ENCODE assay signal across 1 cellular context in the genomic region with DNA sequence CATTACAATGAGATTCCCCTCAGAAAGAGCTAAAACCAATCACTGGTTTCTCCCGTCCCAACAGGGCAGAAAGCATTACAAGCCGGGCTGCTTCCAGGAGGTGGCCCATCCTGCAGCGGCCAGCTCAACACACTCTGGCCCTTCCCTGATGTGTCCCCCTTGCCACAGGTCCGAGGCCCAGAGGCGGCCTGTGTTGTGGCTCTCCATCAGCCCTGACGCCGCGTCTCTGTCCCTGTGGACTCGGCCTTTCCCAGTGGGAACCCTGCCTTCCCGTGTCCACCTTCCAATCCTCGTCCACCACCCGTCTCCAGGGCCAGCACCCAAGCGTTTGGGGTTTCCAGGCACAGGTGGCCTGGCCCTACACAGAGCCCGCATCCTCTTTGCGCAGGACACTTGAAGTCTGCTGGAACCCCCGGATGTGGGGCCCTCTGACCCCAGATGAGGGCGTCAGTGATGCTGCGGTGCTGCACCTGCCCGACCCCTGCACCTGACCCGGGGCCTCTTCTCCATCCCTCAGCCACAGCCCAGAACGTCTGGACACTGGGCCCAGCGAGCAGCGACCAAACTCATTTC.
TF ChIP-seq lines count a peak whose summit lies in the region.

No MANE protein-coding gene starts in this region.

TF ChIP-seq in HepG2, 621 proteins besides CTCF, POLR2A, EP300 and RAD21:
- TF ChIP-seq HOMEZ (CRISPR knock-in tag; IDR thresholded peaks at IDR 0.05; ENCODE audit: low read depth) (no peak), AHDC1 (CRISPR knock-in tag; IDR thresholded peaks at IDR 0.05; ENCODE audit: borderline replicate concordance) (no peak), ZNF607 (CRISPR knock-in tag; IDR thresholded peaks at IDR 0.05; ENCODE audit: borderline replicate concordance) (no peak), ETS1 (CRISPR knock-in tag; IDR thresholded peaks at IDR 0.05) (no peak), ETV6 (CRISPR knock-in tag; conservative IDR thresholded peaks at IDR 0.05) (no peak), AGO1 (IDR thresholded peaks at IDR 0.05; ENCODE audit: low read depth, low read length, poor library complexity, severe bottlenecking) (peak; percentile 22), ZFP36L1 (CRISPR knock-in tag; IDR thresholded peaks at IDR 0.05) (no peak), ZNF768 (CRISPR knock-in tag; IDR thresholded peaks at IDR 0.05) (peak; percentile 11; the same call in 1 of the 2 replicates)
- TF ChIP-seq, protein P1, sequence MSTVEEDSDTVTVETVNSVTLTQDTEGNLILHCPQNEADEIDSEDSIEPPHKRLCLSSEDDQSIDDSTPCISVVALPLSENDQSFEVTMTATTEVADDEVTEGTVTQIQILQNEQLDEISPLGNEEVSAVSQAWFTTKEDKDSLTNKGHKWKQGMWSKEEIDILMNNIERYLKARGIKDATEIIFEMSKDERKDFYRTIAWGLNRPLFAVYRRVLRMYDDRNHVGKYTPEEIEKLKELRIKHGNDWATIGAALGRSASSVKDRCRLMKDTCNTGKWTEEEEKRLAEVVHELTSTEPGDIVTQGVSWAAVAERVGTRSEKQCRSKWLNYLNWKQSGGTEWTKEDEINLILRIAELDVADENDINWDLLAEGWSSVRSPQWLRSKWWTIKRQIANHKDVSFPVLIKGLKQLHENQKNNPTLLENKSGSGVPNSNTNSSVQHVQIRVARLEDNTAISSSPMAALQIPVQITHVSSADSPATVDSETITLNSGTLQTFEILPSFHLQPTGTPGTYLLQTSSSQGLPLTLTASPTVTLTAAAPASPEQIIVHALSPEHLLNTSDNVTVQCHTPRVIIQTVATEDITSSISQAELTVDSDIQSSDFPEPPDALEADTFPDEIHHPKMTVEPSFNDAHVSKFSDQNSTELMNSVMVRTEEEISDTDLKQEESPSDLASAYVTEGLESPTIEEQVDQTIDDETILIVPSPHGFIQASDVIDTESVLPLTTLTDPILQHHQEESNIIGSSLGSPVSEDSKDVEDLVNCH (CRISPR knock-in tag; IDR thresholded peaks at IDR 0.05), result no peak
